In genomic region chr3:12829886-12830784, GRCh38 we compare ENCODE assay signal across 1 cellular context.
TF ChIP-seq lines count a peak whose summit lies in the region.

No MANE protein-coding gene starts in this region.

TF ChIP-seq in K562, 482 proteins besides CTCF, POLR2A, EP300 and RAD21:
- TF ChIP-seq SMARCA5 (IDR thresholded peaks at IDR 0.05) = no peak
- peak; percentile 9 for TF ChIP-seq WHSC1 (IDR thresholded peaks at IDR 0.05; ENCODE audit: low read length)
- peak; percentile 32 for TF ChIP-seq POLR2B (IDR thresholded peaks at IDR 0.05; ENCODE audit: low read depth, partially characterized antibody)
- no peak for TF ChIP-seq PHB2 (IDR thresholded peaks at IDR 0.05; ENCODE audit: low read depth)
- no peak for TF ChIP-seq NR2C2 (CRISPR knock-in tag; IDR thresholded peaks at IDR 0.05)
- TF ChIP-seq NR2C2 (tag; IDR thresholded peaks at IDR 0.05) = no peak
- TF ChIP-seq BRCA1 (IDR thresholded peaks at IDR 0.05) = no peak
- TF ChIP-seq BRCA1 (CRISPR knock-in tag; IDR thresholded peaks at IDR 0.05) = peak; percentile 53; the same call in 1 of the 2 replicates
- TF ChIP-seq POLR2G (IDR thresholded peaks at IDR 0.05; ENCODE audit: low read depth, low read length) = peak; percentile 47
- no peak for TF ChIP-seq PHTF2 (CRISPR knock-in tag; IDR thresholded peaks at IDR 0.05)
- no peak for TF ChIP-seq ZNF175 (CRISPR knock-in tag; IDR thresholded peaks at IDR 0.05; ENCODE audit: low read depth)
- TF ChIP-seq ETS2 (tag; IDR thresholded peaks at IDR 0.05; ENCODE audit: borderline replicate concordance, poor library complexity, severe bottlenecking) = no peak
- TF ChIP-seq TAF15 (IDR thresholded peaks at IDR 0.05; ENCODE audit: low read depth, low read length) = 0 out of 2 replicates have a peak, but pooled peaks have one; percentile 36
- no peak for TF ChIP-seq PATZ1 (CRISPR knock-in tag; IDR thresholded peaks at IDR 0.05; ENCODE audit: borderline replicate concordance)
- 0 out of 2 replicates have a peak, but pooled peaks have one; percentile 49 for TF ChIP-seq ZNF431 (CRISPR knock-in tag; IDR thresholded peaks at IDR 0.05)
TF ChIP-seq in K562: peak in this region for 6.
